Comparison of ENCODE assay signal across 2 cellular contexts in the genomic region with DNA sequence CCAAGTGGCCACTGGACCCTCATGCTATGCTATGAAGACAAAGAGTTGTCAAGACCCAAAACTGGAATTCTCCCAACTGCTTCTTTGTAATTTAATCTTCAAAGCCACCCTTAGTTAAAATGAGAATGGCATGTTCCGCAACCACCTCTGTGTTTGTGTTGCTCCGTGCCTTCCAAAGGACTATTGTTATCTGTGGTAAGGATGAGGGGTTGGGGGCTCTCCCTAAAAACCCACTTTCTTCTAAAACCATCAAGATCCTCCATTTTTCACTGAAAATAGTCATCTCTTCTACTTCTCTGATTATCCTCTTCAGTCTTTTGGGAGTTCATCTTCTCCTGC.
TF ChIP-seq lines count a peak whose summit lies in the region.

No MANE protein-coding gene starts in this region.

TF ChIP-seq in GM23338, 12 proteins besides CTCF, POLR2A, EP300 and RAD21 (continued from another document):
- TF ChIP-seq, protein P1, sequence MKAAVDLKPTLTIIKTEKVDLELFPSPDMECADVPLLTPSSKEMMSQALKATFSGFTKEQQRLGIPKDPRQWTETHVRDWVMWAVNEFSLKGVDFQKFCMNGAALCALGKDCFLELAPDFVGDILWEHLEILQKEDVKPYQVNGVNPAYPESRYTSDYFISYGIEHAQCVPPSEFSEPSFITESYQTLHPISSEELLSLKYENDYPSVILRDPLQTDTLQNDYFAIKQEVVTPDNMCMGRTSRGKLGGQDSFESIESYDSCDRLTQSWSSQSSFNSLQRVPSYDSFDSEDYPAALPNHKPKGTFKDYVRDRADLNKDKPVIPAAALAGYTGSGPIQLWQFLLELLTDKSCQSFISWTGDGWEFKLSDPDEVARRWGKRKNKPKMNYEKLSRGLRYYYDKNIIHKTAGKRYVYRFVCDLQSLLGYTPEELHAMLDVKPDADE (IDR thresholded peaks at IDR 0.05), result no peak
- TF ChIP-seq EZH2 (IDR thresholded peaks at IDR 0.05; ENCODE audit: low read depth, unreplicated experiment) (no peak), JUNB (IDR thresholded peaks at IDR 0.05; ENCODE audit: unreplicated experiment) (no peak), ZNF331 (CRISPR knock-in tag; IDR thresholded peaks at IDR 0.05; ENCODE audit: low read depth) (no peak), EZH2phosphoT487 (IDR thresholded peaks at IDR 0.05; ENCODE audit: unreplicated experiment) (no peak)
- TF ChIP-seq, protein P2, sequence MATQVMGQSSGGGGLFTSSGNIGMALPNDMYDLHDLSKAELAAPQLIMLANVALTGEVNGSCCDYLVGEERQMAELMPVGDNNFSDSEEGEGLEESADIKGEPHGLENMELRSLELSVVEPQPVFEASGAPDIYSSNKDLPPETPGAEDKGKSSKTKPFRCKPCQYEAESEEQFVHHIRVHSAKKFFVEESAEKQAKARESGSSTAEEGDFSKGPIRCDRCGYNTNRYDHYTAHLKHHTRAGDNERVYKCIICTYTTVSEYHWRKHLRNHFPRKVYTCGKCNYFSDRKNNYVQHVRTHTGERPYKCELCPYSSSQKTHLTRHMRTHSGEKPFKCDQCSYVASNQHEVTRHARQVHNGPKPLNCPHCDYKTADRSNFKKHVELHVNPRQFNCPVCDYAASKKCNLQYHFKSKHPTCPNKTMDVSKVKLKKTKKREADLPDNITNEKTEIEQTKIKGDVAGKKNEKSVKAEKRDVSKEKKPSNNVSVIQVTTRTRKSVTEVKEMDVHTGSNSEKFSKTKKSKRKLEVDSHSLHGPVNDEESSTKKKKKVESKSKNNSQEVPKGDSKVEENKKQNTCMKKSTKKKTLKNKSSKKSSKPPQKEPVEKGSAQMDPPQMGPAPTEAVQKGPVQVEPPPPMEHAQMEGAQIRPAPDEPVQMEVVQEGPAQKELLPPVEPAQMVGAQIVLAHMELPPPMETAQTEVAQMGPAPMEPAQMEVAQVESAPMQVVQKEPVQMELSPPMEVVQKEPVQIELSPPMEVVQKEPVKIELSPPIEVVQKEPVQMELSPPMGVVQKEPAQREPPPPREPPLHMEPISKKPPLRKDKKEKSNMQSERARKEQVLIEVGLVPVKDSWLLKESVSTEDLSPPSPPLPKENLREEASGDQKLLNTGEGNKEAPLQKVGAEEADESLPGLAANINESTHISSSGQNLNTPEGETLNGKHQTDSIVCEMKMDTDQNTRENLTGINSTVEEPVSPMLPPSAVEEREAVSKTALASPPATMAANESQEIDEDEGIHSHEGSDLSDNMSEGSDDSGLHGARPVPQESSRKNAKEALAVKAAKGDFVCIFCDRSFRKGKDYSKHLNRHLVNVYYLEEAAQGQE (IDR thresholded peaks at IDR 0.05; ENCODE audit: unreplicated experiment), result no peak
TF ChIP-seq in GM23338: peak in this region for 0.

TF ChIP-seq in neural cell, 6 proteins besides CTCF, POLR2A, EP300 and RAD21 (continued from another document):
- TF ChIP-seq, protein P2 (IDR thresholded peaks at IDR 0.05; ENCODE audit: borderline replicate concordance), result no peak
TF ChIP-seq in neural cell: peak in this region for 0.
